In the genomic region with DNA sequence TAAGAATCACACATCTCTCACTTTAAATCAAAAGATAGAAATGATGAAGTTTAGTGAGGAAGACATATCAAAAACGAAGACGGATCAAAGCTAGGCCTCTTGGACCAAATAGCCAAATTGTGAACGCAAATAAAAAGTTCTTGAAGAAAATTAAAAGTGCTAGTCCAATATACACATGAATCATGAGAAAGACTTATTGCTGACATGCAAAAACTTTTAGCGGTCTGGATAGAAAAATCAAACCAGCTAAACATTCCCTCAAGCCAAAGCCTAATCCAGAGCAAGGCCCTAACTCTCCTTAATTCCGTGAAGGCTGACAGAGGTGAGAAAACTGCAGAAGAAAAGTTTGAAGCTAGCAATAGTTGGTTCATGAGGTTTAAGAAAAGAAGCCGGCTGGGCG, we compare ENCODE assay signal across 3 cellular contexts.
TF ChIP-seq lines count a peak whose summit lies in the region.

No MANE protein-coding gene starts in this region.

TF ChIP-seq in HepG2, 621 proteins besides CTCF, POLR2A, EP300 and RAD21:
- TF ChIP-seq SRSF4 (IDR thresholded peaks at IDR 0.05; ENCODE audit: low read depth, low read length, poor library complexity, severe bottlenecking) (no peak), ZSCAN22 (CRISPR knock-in tag; IDR thresholded peaks at IDR 0.05) (no peak), MAFK (conservative IDR thresholded peaks at IDR 0.05 in 1 of 2, IDR thresholded peaks at IDR 0.05 in 1 of 2; ENCODE audit: low read length in 2 of 2) (peak; percentile 29 to 65; a peak in 2 of 4 replicates), MAFF (IDR thresholded peaks at IDR 0.05; ENCODE audit: low read depth, low read length) (peak; percentile 50; the same call in 1 of the 2 replicates)
TF ChIP-seq in HepG2: peak in this region for 2.

TF ChIP-seq in IMR-90, 13 proteins besides CTCF, POLR2A, EP300 and RAD21:
- TF ChIP-seq CEBPB (IDR thresholded peaks at IDR 0.05; ENCODE audit: low read depth, low read length) (no peak), MAFK (IDR thresholded peaks at IDR 0.05; ENCODE audit: low read depth, low read length) (0 out of 2 replicates have a peak, but pooled peaks have one; percentile 5)

TF ChIP-seq in K562, 482 proteins besides CTCF, POLR2A, EP300 and RAD21:
- peak; percentile 55 for TF ChIP-seq ZNF316 (IDR thresholded peaks at IDR 0.05)
- no peak for TF ChIP-seq LCOR (CRISPR knock-in tag; IDR thresholded peaks at IDR 0.05)
- TF ChIP-seq TSC22D4 (tag; IDR thresholded peaks at IDR 0.05), result no peak
- 0 out of 2 replicates have a peak, but pooled peaks have one; percentile 15 for TF ChIP-seq MAFG (tag; conservative IDR thresholded peaks at IDR 0.05)
- TF ChIP-seq C11orf30 (IDR thresholded peaks at IDR 0.05; ENCODE audit: low read depth), result peak; percentile 24; the same call in 1 of the 2 replicates
- no peak for TF ChIP-seq ZNF583 (CRISPR knock-in tag; IDR thresholded peaks at IDR 0.05)
